27 cellular contexts compared by ENCODE assay signal in the genomic region with DNA sequence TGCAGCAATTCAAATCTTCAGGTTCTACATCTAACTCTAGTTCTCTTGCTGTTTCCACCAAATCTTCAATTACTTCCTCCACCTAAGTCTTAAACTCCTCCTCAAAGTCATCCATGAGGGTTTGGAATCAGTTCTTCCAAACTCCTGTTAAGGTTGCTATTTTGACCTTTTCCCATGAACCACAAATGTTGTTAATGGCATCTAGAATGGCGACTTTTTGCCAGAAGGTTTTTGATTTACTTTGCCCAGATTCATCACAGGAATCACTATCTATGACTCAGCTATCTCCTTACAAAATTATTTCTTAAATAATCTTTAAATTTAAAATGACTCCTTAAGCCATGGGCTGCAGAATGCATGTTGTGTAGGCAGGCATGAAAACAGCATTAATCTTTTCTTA.
"Had no signal": no experiment of that assay in that cellular context is flagged by ENCODE, and none has a peak within 500 bp of the region (broad histone marks: within the 10 kb centered on the region; RNA-seq: fewer than 3 reads in every experiment).

No MANE protein-coding gene starts in this region.

- H3K36me3 ChIP-seq: esophagus squamous epithelium, gastrocnemius medialis, prostate gland, right atrium auricular region, suprapubic skin, transverse colon, vagina had no signal

- H3K4me1 Mint-ChIP-seq: memory B cell had no signal

- H3K27ac ChIP-seq: coronary artery, esophagus squamous epithelium, gastrocnemius medialis, prostate gland, right atrium auricular region, suprapubic skin, transverse colon, vagina had no signal

- H3K27ac Mint-ChIP-seq: memory B cell; naive thymus-derived CD4-positive, alpha-beta T cell; nephron had no signal

- H3K9me3 ChIP-seq: esophagus squamous epithelium, gastrocnemius medialis, prostate gland, right atrium auricular region, suprapubic skin, transverse colon, vagina had no signal

- H3K4me3 Mint-ChIP-seq: memory B cell; naive thymus-derived CD4-positive, alpha-beta T cell; nephron; stimulated activated naive CD8-positive, alpha-beta T cell treated with anti-CD3 and anti-CD28 coated beads, Interleukin-15, amount 100 ng/mL, for 72 hours had no signal

- H3K27me3 ChIP-seq: esophagus squamous epithelium, gastrocnemius medialis, right atrium auricular region, suprapubic skin, transverse colon, vagina had no signal

- ATAC-seq: gastrocnemius medialis; left lobe of liver; naive thymus-derived CD4-positive, alpha-beta T cell; sciatic nerve; stimulated activated naive CD8-positive, alpha-beta T cell treated with anti-CD3 and anti-CD28 coated beads, Interleukin-15, amount 100 ng/mL, for 72 hours had no signal

- H3K27me3 Mint-ChIP-seq: stimulated activated naive CD8-positive, alpha-beta T cell treated with anti-CD3 and anti-CD28 coated beads, Interleukin-15, amount 100 ng/mL, for 72 hours had no signal

- H3K4me3 ChIP-seq: coronary artery, esophagus squamous epithelium, gastrocnemius medialis, lung, prostate gland, right atrium auricular region, smooth muscle cell, suprapubic skin, transverse colon, vagina had no signal

- H3K4me1 ChIP-seq: prostate gland, right atrium auricular region, suprapubic skin, transverse colon, vagina had no signal

- DNase-seq: dermis blood vessel endothelial cell; effector memory CD4-positive, alpha-beta T cell; erythroblast; esophagus squamous epithelium; gastrocnemius medialis; head of caudate nucleus; kidney; naive thymus-derived CD4-positive, alpha-beta T cell; nucleus accumbens; stimulated activated CD4-positive, alpha-beta T cell treated with anti-CD3 and anti-CD28 coated beads, Interleukin-12 subunit alpha, Interleukin-12 subunit beta, amount 100 ng/mL, for 4 hours; stimulated activated CD4-positive, alpha-beta T cell treated with anti-CD3 and anti-CD28 coated beads, Interleukin-1b, Interleukin-23, amount 100 ng/mL, for 48 hours; stimulated activated CD4-positive, alpha-beta T cell treated with anti-CD3 and anti-CD28 coated beads, Interleukin-4, amount 100 ng/mL, for 1 hour; stimulated activated CD8-positive, alpha-beta memory T cell treated with anti-CD3 and anti-CD28 coated beads, Interleukin-4, amount 100 ng/mL, for 48 hours; stimulated activated naive CD4-positive, alpha-beta T cell; stimulated activated naive CD8-positive, alpha-beta T cell treated with anti-CD3 and anti-CD28 coated beads, Interleukin-15, amount 100 ng/mL, for 72 hours; transverse colon had no signal

- H3K36me3 Mint-ChIP-seq: memory B cell had no signal
